ENCODE assay signal across 16 cellular contexts in genomic region chr11:122816701-122817100, GRCh38. TPM values are rescaled to one million over a fixed set of nuclear protein-coding genes. Genes with fewer than 3 reads are reported as not detected.
DNase-seq lines count a peak whose midpoint lies in the region; ATAC-seq and TF ChIP-seq lines count a peak whose summit lies in the region.
"Had no signal": no experiment of that assay in that cellular context is flagged by ENCODE, and none has a peak within 500 bp of the region (broad histone marks: within the 10 kb centered on the region; RNA-seq: fewer than 3 reads in every experiment).

No MANE protein-coding gene starts in this region.

- H4K20me1 ChIP-seq in PC-9 (ENCODE audit: insufficient read depth): no peaks in the 10 kb centered on the region

- peaks cover 5% of the 10 kb centered on the region; the same call in 1 of the 2 replicates for H3K36me3 ChIP-seq in PC-9 (ENCODE audit: low read depth)
- no peaks in the 10 kb centered on the region for H3K36me3 ChIP-seq in lower lobe of right lung

- POLR2A ChIA-PET in PC-9 (lab: Charles Lee; ENCODE audit: unreplicated experiment): no interaction called here

- ATAC-seq in lower lobe of right lung (peak in 1 of 2 donors; percentile 40), GM21367 (IDR thresholded peaks at IDR 0.05; ENCODE audit: unreplicated experiment) (no peak)
- ATAC-seq: activated T-cell treated with anti-CD3 and anti-CD28 coated beads, Interleukin-2, amount 50 U/mL, for 4 hours; CD8-positive, alpha-beta T cell had no signal

- no peak for TF ChIP-seq CTCF in PC-9 (conservative IDR thresholded peaks at IDR 0.05)
- TF ChIP-seq CTCF in lower lobe of right lung (IDR thresholded peaks at IDR 0.05): no peak

- DNase-seq in PC-9: peak in 1 of 2 experiments; percentile 9
- peak; percentile 84 to 87 for DNase-seq in dermis microvascular lymphatic vessel endothelial cell (ENCODE audit: low read depth in 2 of 2)
- no peak for DNase-seq in lower lobe of right lung
- DNase-seq in superior temporal gyrus (ENCODE audit: extremely low spot score): peak; percentile 36
- no peak for DNase-seq in AG08396 (ENCODE audit: low spot score)
- no peak for DNase-seq in NCI-H446 treated with DMSO at 0.1 percent for 48 hours (lab: John Stamatoyannopoulos, UW)
- DNase-seq: activated T-cell treated with anti-CD3 and anti-CD28 coated beads, Interleukin-2, amount 50 U/mL, for 4 hours; CD8-positive, alpha-beta T cell; cortex of kidney; immature natural killer cell; MM.1S; NCI-H748 treated with DMSO at 0.1 percent for 48 hours; posterior cingulate gyrus had no signal

- 0 out of 2 replicates have a peak, but pooled peaks cover 6% of the 10 kb centered on the region for H3K9me3 ChIP-seq in PC-9 (ENCODE audit: insufficient read depth, low read depth)
- no peaks in the 10 kb centered on the region for H3K9me3 ChIP-seq in lower lobe of right lung

- H3K27me3 ChIP-seq in PC-9 (ENCODE audit: insufficient read depth, low read depth) (no peaks in the 10 kb centered on the region), lower lobe of right lung (ENCODE audit: low read depth) (no peaks in the 10 kb centered on the region)

- H3K27ac ChIP-seq in PC-9 (peak overlapping the region; percentile 97), lower lobe of right lung (peak overlapping the region; percentile 56)
- H3K27ac ChIP-seq: RWPE1 had no signal

- 0 out of 2 replicates have a peak, but pooled peaks cover 3% of the 10 kb centered on the region for H3K9me2 ChIP-seq in PC-9 (ENCODE audit: insufficient read depth)

- H3K4me3 ChIP-seq in PC-9 (peak overlapping the region; percentile 25; the same call in 1 of the 2 replicates), lower lobe of right lung (no peak overlapping the region)

- H3K79me2 ChIP-seq in PC-9 (ENCODE audit: low read depth): no peaks in the 10 kb centered on the region

- peak overlapping the region; percentile 74 for H3K4me2 ChIP-seq in PC-9

- H2AFZ ChIP-seq in PC-9: no peak overlapping the region

- H3F3A ChIP-seq in PC-9 (ENCODE audit: insufficient read depth, low read depth): peaks cover 50% of the 10 kb centered on the region

- CTCF ChIA-PET in PC-9 (lab: Charles Lee): no interaction called here

- intact Hi-C loops in PC-9 (cut with micrococcal nuclease; ENCODE audit: unreplicated experiment) (loop anchor here (1.0 kb wide), 1 partner anchor 13 kb away; no protein-coding TSS in a partner anchor), lower lobe of right lung (cut with DNase I) (no loop called here)

- BruUV-seq in PC-9 (replicated peaks; lab: Mats Ljungman, UMichigan): no TSS peak

- peaks cover 38% of the 10 kb centered on the region for H3K4me1 ChIP-seq in PC-9 (replicated peaks; ENCODE audit: insufficient read depth)
- peaks cover 14% of the 10 kb centered on the region for H3K4me1 ChIP-seq in lower lobe of right lung

RNA-seq across cellular contexts. Expression of gene CRTAM, which starts 21.6 kb away (rescaled TPM):
- total RNA-seq in PC-9 (2021) (not detected in 2 replicates), dermis microvascular lymphatic vessel endothelial cell (not detected in 2 replicates), lower lobe of right lung (11.1 TPM)
- total RNA-seq: fibroblast of villous mesenchyme had no signal

Comparison
In these comparisons a context has a peak if more than half of its experiments do, and no peak if none do; other contexts are left out.
1. DNase-seq: peak in dermis microvascular lymphatic vessel endothelial cell (2 of 2) and superior temporal gyrus (single experiment); none in lower lobe of right lung (single experiment), AG08396 (single experiment) and NCI-H446 treated with DMSO at 0.1 percent for 48 hours (single experiment).
2. RNA of gene CRTAM, which starts 21.6 kb away (total RNA-seq): 11.1 TPM in lower lobe of right lung (single experiment); not detected in PC-9 and not detected in dermis microvascular lymphatic vessel endothelial cell; every median in the first group is over 10 times any median in the second.